19 cellular contexts compared by ENCODE assay signal in the genomic region with DNA sequence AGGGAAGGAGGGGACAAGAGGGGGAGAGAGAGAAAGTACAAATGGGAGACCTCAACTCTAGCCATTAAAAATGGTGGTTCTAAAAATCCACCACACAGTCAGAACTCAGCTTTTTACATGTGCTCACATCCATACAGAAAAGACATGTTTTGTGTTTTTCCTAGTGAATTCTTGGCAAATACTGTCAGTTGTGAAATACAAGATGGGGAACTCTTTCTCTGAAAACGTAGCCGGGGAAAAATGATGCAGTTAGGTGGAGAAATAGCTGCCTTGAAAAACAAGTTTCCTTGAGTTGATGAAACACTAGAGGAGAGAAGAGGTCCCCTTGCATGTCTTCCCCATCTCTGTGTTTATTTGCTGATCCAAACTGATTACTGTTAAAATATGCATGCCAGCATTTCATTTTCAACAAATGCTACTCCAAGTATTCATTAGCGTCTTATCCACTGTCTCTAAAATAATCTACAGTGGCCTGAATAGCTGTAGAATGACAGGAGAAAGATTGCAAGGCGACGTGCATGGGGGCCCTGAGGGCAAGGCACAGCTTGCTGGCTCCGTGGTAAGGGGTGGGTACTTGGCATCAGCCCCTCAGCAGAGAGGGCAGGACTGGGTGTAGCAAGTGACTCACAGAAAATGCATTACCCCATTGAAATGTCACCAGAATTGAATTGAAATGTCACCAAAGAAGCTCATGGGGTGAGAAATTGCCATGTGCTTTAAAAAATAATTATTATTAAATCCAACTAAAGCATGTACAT. TPM values are rescaled to one million over a fixed set of nuclear protein-coding genes. Genes with fewer than 3 reads are reported as not detected.
A peak's percentile ranks its signal among the peaks of the same experiment; 100 is the strongest.
DNase-seq lines count a peak whose midpoint lies in the region; ATAC-seq and TF ChIP-seq lines count a peak whose summit lies in the region.
"Had no signal": no experiment of that assay in that cellular context is flagged by ENCODE, and none has a peak within 500 bp of the region (broad histone marks: within the 10 kb centered on the region; RNA-seq: fewer than 3 reads in every experiment).

No MANE protein-coding gene starts in this region.

- ATAC-seq in HG02571 (IDR thresholded peaks at IDR 0.05; ENCODE audit: unreplicated experiment), result no peak
- ATAC-seq: activated T-cell treated with anti-CD3 and anti-CD28 coated beads, Interleukin-2, amount 50 U/mL, for 4 hours; SK-N-SH treated with all-trans-retinoic acid at 6 μM for 48 hours had no signal

- H3K36me3 ChIP-seq in esophagus muscularis mucosa, result no peaks in the 10 kb centered on the region
- no peaks in the 10 kb centered on the region for H3K36me3 ChIP-seq in sigmoid colon
- H3K36me3 ChIP-seq: HAP-1, prostate gland had no signal

- H3K4me3 ChIP-seq in esophagus muscularis mucosa (no peak overlapping the region), sigmoid colon (no peak overlapping the region)
- H3K4me3 ChIP-seq: HAP-1, prostate gland had no signal

- no peak for TF ChIP-seq CTCF in esophagus muscularis mucosa (IDR thresholded peaks at IDR 0.05)
- TF ChIP-seq CTCF in sigmoid colon (IDR thresholded peaks at IDR 0.05), result no peak

- TF ChIP-seq EP300 in esophagus muscularis mucosa (IDR thresholded peaks at IDR 0.05), result no peak
- TF ChIP-seq EP300 in sigmoid colon (IDR thresholded peaks at IDR 0.05), result no peak

- DNase-seq in AG20443 (ENCODE audit: low spot score) (peak; percentile 50), LoVo (ENCODE audit: low spot score) (peak; percentile 30), esophagus muscularis mucosa (ENCODE audit: extremely low spot score) (no peak), stromal cell of bone marrow (ENCODE audit: low read depth) (peak; percentile 33), sigmoid colon (no peak), NCI-H187 (lab: John Stamatoyannopoulos, UW) (no peak)
- DNase-seq in activated CD4-positive, alpha-beta T cell treated with anti-CD3 and anti-CD28 coated beads, Interleukin-2, amount 50 U/mL, for 4 hours, result no peak
- DNase-seq: activated CD4-positive, alpha-beta T cell treated with anti-CD3 and anti-CD28 coated beads, Interleukin-2, amount 50 U/mL, for 1 hour; activated naive CD8-positive, alpha-beta T cell treated with anti-CD3 and anti-CD28 coated beads, Interleukin-2, amount 10 ng/mL, durations not matched to agents 7 days and 5 days; activated T-cell treated with anti-CD3 and anti-CD28 coated beads, Interleukin-2, amount 50 U/mL, for 4 hours; DMS79 treated with DMSO at 0.1 percent for 48 hours; NCI-H1417 treated with DMSO at 0.1 percent for 48 hours; NCI-H446 treated with DMSO at 0.1 percent for 48 hours; stimulated activated CD4-positive, alpha-beta T cell treated with anti-CD3 and anti-CD28 coated beads, Interleukin-15, amount 100 ng/mL, for 24 hours had no signal

- H3K27ac ChIP-seq in esophagus muscularis mucosa (replicated peaks in 1 of 4) (peak overlapping the region in 3 of 4 donors; percentile 8 to 31 (median 9)), sigmoid colon (no peak overlapping the region)
- H3K27ac ChIP-seq: C4-2B, prostate gland had no signal

- TF ChIP-seq POLR2A in esophagus muscularis mucosa (IDR thresholded peaks at IDR 0.05; ENCODE audit: low read depth), result no peak
- TF ChIP-seq POLR2A in sigmoid colon (IDR thresholded peaks at IDR 0.05), result no peak

- WGBS in esophagus muscularis mucosa, result 39% methylated on average over 6 of the region's 6 CpGs
- 73 to 77% methylated on average over 6 of the region's 6 CpGs for WGBS in sigmoid colon, 2 donors

- intact Hi-C loops in esophagus muscularis mucosa (cut with DNase I), result no loop called here
- intact Hi-C loops in sigmoid colon (cut with DNase I), result no loop called here

- H3K27me3 ChIP-seq in esophagus muscularis mucosa, result no peaks in the 10 kb centered on the region
- no peaks in the 10 kb centered on the region for H3K27me3 ChIP-seq in sigmoid colon

- H3K9me3 ChIP-seq in esophagus muscularis mucosa, result no peaks in the 10 kb centered on the region
- no peaks in the 10 kb centered on the region for H3K9me3 ChIP-seq in sigmoid colon
- H3K9me3 ChIP-seq: HAP-1, prostate gland had no signal

- H3K4me1 ChIP-seq in esophagus muscularis mucosa (peaks cover 0 to 7% (median 0%) of the 10 kb centered on the region in 4 donors), sigmoid colon (no peaks in the 10 kb centered on the region)
- H3K4me1 ChIP-seq: HAP-1, prostate gland had no signal

RNA-seq across cellular contexts. Expression of a gene that starts 48.1 kb away (rescaled TPM):
- total RNA-seq in esophagus muscularis mucosa, result 10 to 100 TPM; 25.3 to 54.1 (median 38.2) TPM
- 10 to 100 TPM; 16.1 to 25.8 (median 19.5) TPM for total RNA-seq in sigmoid colon
- polyA plus RNA-seq in sigmoid colon, result 10 to 100 TPM in 1 of 3 donors, 1 to 10 TPM in 2; 6.5 to 10.8 (median 8.7) TPM

Comparison
In these comparisons a context has a peak if more than half of its experiments do, and no peak if none do; other contexts are left out.
1. DNase-seq: peak in AG20443 (single experiment), LoVo (single experiment) and stromal cell of bone marrow (single experiment); none in esophagus muscularis mucosa (single experiment), sigmoid colon (single experiment), activated CD4-positive, alpha-beta T cell treated with anti-CD3 and anti-CD28 coated beads, Interleukin-2, amount 50 U/mL, for 4 hours (0 of 2) and NCI-H187 (0 of 2).
2. H3K27ac ChIP-seq: peak in esophagus muscularis mucosa (3 of 4); none in sigmoid colon (0 of 4).